ENCODE assay signal across 18 cellular contexts in the genomic region with DNA sequence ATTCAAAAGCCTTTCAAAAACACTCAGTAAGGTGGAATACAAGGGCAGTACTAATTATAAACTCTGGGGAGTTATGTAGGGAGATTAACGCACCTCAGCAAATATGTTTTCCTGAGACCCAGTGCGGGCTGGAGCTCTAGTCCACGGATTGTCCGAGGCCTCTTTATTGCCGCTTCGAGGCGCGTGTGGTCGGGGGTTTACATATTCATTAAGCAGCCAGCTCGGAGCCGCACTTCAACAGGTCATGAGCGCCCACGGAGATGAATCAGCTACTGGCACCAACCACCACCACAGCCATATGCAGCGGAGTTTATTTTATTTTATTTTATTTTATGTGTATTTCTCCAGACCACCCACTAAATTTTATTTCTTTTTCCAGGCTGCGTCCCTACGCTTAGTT.
"Had no signal": no experiment of that assay in that cellular context is flagged by ENCODE, and none has a peak within 500 bp of the region (broad histone marks: within the 10 kb centered on the region; RNA-seq: fewer than 3 reads in every experiment).

No MANE protein-coding gene starts in this region.

- H3K9me3 ChIP-seq: breast epithelium, psoas muscle, spleen, suprapubic skin, upper lobe of left lung had no signal

- H3K4me3 ChIP-seq: breast epithelium, psoas muscle, spleen, suprapubic skin, upper lobe of left lung had no signal

- H3K27ac Mint-ChIP-seq: activated naive CD4-positive, alpha-beta T cell treated with anti-CD3 and anti-CD28 coated beads for 36 hours; activated T-helper 1 cell treated with anti-CD3 and anti-CD28 coated beads, Interleukin-12 subunit alpha, Interleukin-12 subunit beta, Interleukin-2, Interleukin-4 antibody, amounts not matched to agents 30 ng/mL and 10 ng/mL and 1 ng/mL, durations not matched to agents 14 hours and 24 hours and 36 hours; endodermal cell; nephron; stimulated activated naive B cell treated with anti-CD40 and anti-IgM and Interleukin-4, amounts not matched to agents 10 μg/mL and 1 μg/mL and 100 μg/mL, for 72 hours had no signal

- H3K9me3 Mint-ChIP-seq: activated naive CD4-positive, alpha-beta T cell treated with anti-CD3 and anti-CD28 coated beads for 36 hours; activated T-helper 1 cell treated with anti-CD3 and anti-CD28 coated beads, Interleukin-12 subunit alpha, Interleukin-12 subunit beta, Interleukin-2, Interleukin-4 antibody, amounts not matched to agents 30 ng/mL and 10 ng/mL and 1 ng/mL, durations not matched to agents 14 hours and 24 hours and 36 hours; endodermal cell; nephron; stimulated activated naive B cell treated with anti-CD40 and anti-IgM and Interleukin-4, amounts not matched to agents 10 μg/mL and 1 μg/mL and 100 μg/mL, for 72 hours had no signal

- H3K36me3 Mint-ChIP-seq: stimulated activated naive B cell treated with anti-CD40 and anti-IgM and Interleukin-4, amounts not matched to agents 10 μg/mL and 1 μg/mL and 100 μg/mL, for 72 hours had no signal

- H3K27ac ChIP-seq: breast epithelium, psoas muscle, spleen, suprapubic skin, upper lobe of left lung had no signal

- H3K4me1 ChIP-seq: breast epithelium, psoas muscle, suprapubic skin, upper lobe of left lung had no signal

- ATAC-seq: left lobe of liver, psoas muscle, sciatic nerve had no signal

- H3K4me3 Mint-ChIP-seq: endodermal cell had no signal

- H3K4me1 Mint-ChIP-seq: endodermal cell, nephron had no signal

- H3K36me3 ChIP-seq: breast epithelium, spleen, suprapubic skin, upper lobe of left lung had no signal

- H3K27me3 ChIP-seq: spleen, suprapubic skin, upper lobe of left lung had no signal

- DNase-seq: endodermal cell; erythroblast; glutamatergic neuron; mammary epithelial cell; occipital lobe; psoas muscle; spleen; stimulated activated CD4-positive, alpha-beta T cell treated with anti-CD3 and anti-CD28 coated beads, Interleukin-1b, Interleukin-23, amount 100 ng/mL, for 48 hours; stimulated activated naive B cell treated with anti-CD40 and anti-IgM and Interleukin-4, amounts not matched to agents 10 μg/mL and 1 μg/mL and 100 μg/mL, for 72 hours; T-helper 9 cell had no signal
